Comparison of ENCODE assay signal across 8 cellular contexts in genomic region chr4:1008840-1009646, GRCh38. TPM values are rescaled to one million over a fixed set of nuclear protein-coding genes. Genes with fewer than 3 reads are reported as not detected.
DNase-seq lines count a peak whose midpoint lies in the region; ATAC-seq and TF ChIP-seq lines count a peak whose summit lies in the region.

No MANE protein-coding gene starts in this region.

- CTCF ChIA-PET in activated CD4-positive, alpha-beta T cell treated with anti-CD3 and anti-CD28 coated beads, Interleukin-2, amount 10 ng/mL, durations not matched to agents 7 days and 5 days (lab: Charles Lee): no interaction called here
- CTCF ChIA-PET in GM10248 (lab: Yijun Ruan, JAX): no interaction called here

- peaks cover 30% of the 10 kb centered on the region for H3K27me3 Mint-ChIP-seq in activated CD4-positive, alpha-beta T cell treated with anti-CD3 and anti-CD28 coated beads, Interleukin-2, amount 10 ng/mL, durations not matched to agents 7 days and 5 days

- peaks cover 18% of the 10 kb centered on the region for H3K4me1 Mint-ChIP-seq in activated CD4-positive, alpha-beta T cell treated with anti-CD3 and anti-CD28 coated beads, Interleukin-2, amount 10 ng/mL, durations not matched to agents 7 days and 5 days

- H3K27ac Mint-ChIP-seq in activated CD4-positive, alpha-beta T cell treated with anti-CD3 and anti-CD28 coated beads, Interleukin-2, amount 10 ng/mL, durations not matched to agents 7 days and 5 days: peak overlapping the region; percentile 31

- H3K9me3 ChIP-seq in neutrophil: no peaks in the 10 kb centered on the region

- peak overlapping the region; percentile 67 for H3K4me3 Mint-ChIP-seq in activated CD4-positive, alpha-beta T cell treated with anti-CD3 and anti-CD28 coated beads, Interleukin-2, amount 10 ng/mL, durations not matched to agents 7 days and 5 days

- POLR2A ChIA-PET in activated CD4-positive, alpha-beta T cell treated with anti-CD3 and anti-CD28 coated beads, Interleukin-2, amount 10 ng/mL, durations not matched to agents 7 days and 5 days (lab: Charles Lee): no interaction called here
- POLR2A ChIA-PET in GM10248 (lab: Yijun Ruan, JAX): no interaction called here

- H3K4me1 ChIP-seq in neutrophil (ENCODE audit: control insufficient read depth in 1 of 2, insufficient read depth in 1 of 2, low read depth in 1 of 2, low read length in 1 of 2): peaks cover 21 to 31% of the 10 kb centered on the region in 2 experiments

- H3K27me3 ChIP-seq in neutrophil: peaks cover 95% of the 10 kb centered on the region

- no peaks in the 10 kb centered on the region for H3K36me3 ChIP-seq in neutrophil

- TF ChIP-seq CTCF in epithelial cell of proximal tubule (conservative IDR thresholded peaks at IDR 0.05; ENCODE audit: low read depth, low read length): no peak
- no peak for TF ChIP-seq CTCF in neutrophil (IDR thresholded peaks at IDR 0.05)
- TF ChIP-seq CTCF in GM10248 (IDR thresholded peaks at IDR 0.05; ENCODE audit: control extremely low read depth, extremely low read depth, low read depth, missing control alignments): no peak
- TF ChIP-seq CTCF in GM10266 (IDR thresholded peaks at IDR 0.05; ENCODE audit: control insufficient read depth, insufficient read depth, low read depth, missing control alignments): no peak

- H3K36me3 Mint-ChIP-seq in activated CD4-positive, alpha-beta T cell treated with anti-CD3 and anti-CD28 coated beads, Interleukin-2, amount 10 ng/mL, durations not matched to agents 7 days and 5 days (ENCODE audit: low read depth): peaks cover 1% of the 10 kb centered on the region

- H3K27ac ChIP-seq in neutrophil: peak overlapping the region; percentile 38

- no peaks in the 10 kb centered on the region for H3K9me3 Mint-ChIP-seq in activated CD4-positive, alpha-beta T cell treated with anti-CD3 and anti-CD28 coated beads, Interleukin-2, amount 10 ng/mL, durations not matched to agents 7 days and 5 days

- H3K4me3 ChIP-seq in epithelial cell of proximal tubule (ENCODE audit: low read depth, low read length) (peak overlapping the region; percentile 67), neutrophil (ENCODE audit: low read depth in 1 of 2, low read length in 1 of 2) (peak overlapping the region; percentile 72 to 76)

- DNase-seq in CD1c-positive myeloid dendritic cell (ENCODE audit: extremely low spot score) (peak; percentile 46), epithelial cell of proximal tubule (ENCODE audit: low read depth) (no peak), GM10248 (ENCODE audit: extremely low spot score) (no peak), GM10266 (ENCODE audit: extremely low spot score) (no peak), AG20443 (ENCODE audit: low spot score) (no peak)
- DNase-seq in activated CD4-positive, alpha-beta T cell treated with anti-CD3 and anti-CD28 coated beads, Interleukin-2, amount 10 ng/mL, durations not matched to agents 7 days and 5 days: peak; percentile 43

- ATAC-seq in HG02885 (IDR thresholded peaks at IDR 0.05; ENCODE audit: poor library complexity, unreplicated experiment): peak; percentile 12

RNA-seq across cellular contexts. Expression of gene FGFRL1, which starts 2.4 kb away (rescaled TPM):
- total RNA-seq in activated CD4-positive, alpha-beta T cell treated with anti-CD3 and anti-CD28 coated beads, Interleukin-2, amount 10 ng/mL, durations not matched to agents 7 days and 5 days: 10 to 100 TPM; 10.5 to 10.6 TPM
- total RNA-seq in epithelial cell of proximal tubule: 43.6 and 52.5 TPM in 2 replicates

RNA-seq across cellular contexts. Expression of gene SLC26A1, which starts 15.8 kb away (rescaled TPM):
- under 1 TPM; 0.17 to 0.48 TPM for total RNA-seq in activated CD4-positive, alpha-beta T cell treated with anti-CD3 and anti-CD28 coated beads, Interleukin-2, amount 10 ng/mL, durations not matched to agents 7 days and 5 days
- total RNA-seq in epithelial cell of proximal tubule: 0.35 and 1.3 TPM in 2 replicates

RNA-seq across cellular contexts. Expression of gene IDUA, which starts 22.2 kb away (rescaled TPM):
- 10 to 100 TPM; 35.0 to 43.3 TPM for total RNA-seq in activated CD4-positive, alpha-beta T cell treated with anti-CD3 and anti-CD28 coated beads, Interleukin-2, amount 10 ng/mL, durations not matched to agents 7 days and 5 days
- 0.87 and 5.8 TPM in 2 replicates for total RNA-seq in epithelial cell of proximal tubule

RNA-seq across cellular contexts. Expression of gene DGKQ, which starts 35.7 kb away (rescaled TPM):
- total RNA-seq in activated CD4-positive, alpha-beta T cell treated with anti-CD3 and anti-CD28 coated beads, Interleukin-2, amount 10 ng/mL, durations not matched to agents 7 days and 5 days: 10 to 100 TPM; 20.5 to 21.3 TPM
- total RNA-seq in epithelial cell of proximal tubule: 11.1 and 16.9 TPM in 2 replicates

Comparison
In these comparisons a context has a peak if more than half of its experiments do, and no peak if none do; other contexts are left out.
1. DNase-seq: peak in CD1c-positive myeloid dendritic cell (single experiment) and activated CD4-positive, alpha-beta T cell treated with anti-CD3 and anti-CD28 coated beads, Interleukin-2, amount 10 ng/mL, durations not matched to agents 7 days and 5 days (single experiment); none in epithelial cell of proximal tubule (single experiment), GM10248 (single experiment), GM10266 (single experiment) and AG20443 (single experiment).